Comparison of ENCODE assay signal across 8 cellular contexts in genomic region chr3:132535575-132536441, GRCh38.
DNase-seq lines count a peak whose midpoint lies in the region; ATAC-seq and TF ChIP-seq lines count a peak whose summit lies in the region.

No MANE protein-coding gene starts in this region.

- TF ChIP-seq CTCF in Panc1 (IDR thresholded peaks at IDR 0.05) (peak; percentile 84), foreskin keratinocyte (conservative IDR thresholded peaks at IDR 0.05) (peak; percentile 79), omental fat pad (IDR thresholded peaks at IDR 0.05) (no peak), upper lobe of right lung (IDR thresholded peaks at IDR 0.05) (peak; percentile 64)

- peaks cover 84% of the 10 kb centered on the region for H3K36me3 Mint-ChIP-seq in activated T-helper 17 cell treated with anti-CD3 and anti-CD28 coated beads, Interleukin-2, amount 50 U/mL, for 72 hours (ENCODE audit: low read depth)

- POLR2A ChIA-PET in Panc1 (lab: Charles Lee) = no interaction called here

- intact Hi-C loops in Panc1 (cut with micrococcal nuclease; ENCODE audit: unreplicated experiment) = loop anchor here (1.0 kb wide), 1 partner anchor 106 kb away; no protein-coding TSS in a partner anchor
- intact Hi-C loops in upper lobe of right lung (cut with DNase I) = no loop called here

- H3K4me1 Mint-ChIP-seq in activated T-helper 17 cell treated with anti-CD3 and anti-CD28 coated beads, Interleukin-2, amount 50 U/mL, for 72 hours = peaks cover 8% of the 10 kb centered on the region

- no peaks in the 10 kb centered on the region for H3K27me3 ChIP-seq in Panc1 (ENCODE audit: control insufficient read depth, insufficient read depth, low read length)
- no peaks in the 10 kb centered on the region for H3K27me3 ChIP-seq in foreskin keratinocyte
- H3K27me3 ChIP-seq in upper lobe of right lung = no peaks in the 10 kb centered on the region

- CTCF ChIA-PET in Panc1 (lab: Charles Lee) = interaction anchor here (0.8 to 1.1 kb wide), 5 partner anchors 10 to 108 kb away, joined by 3 to 13 read pairs (median 5); no protein-coding TSS in a partner anchor

- DNase-seq in GM04504 (ENCODE audit: low read depth) (peak; percentile 70), HuH-7 (ENCODE audit: low spot score) (peak; percentile 48), Panc1 (ENCODE audit: low read depth, low spot score) (peak; percentile 53), foreskin keratinocyte (peak; percentile 30 to 56), omental fat pad (ENCODE audit: low spot score) (no peak), upper lobe of right lung (no peak)

- peaks cover 23% of the 10 kb centered on the region for H3K36me3 ChIP-seq in Panc1 (ENCODE audit: control insufficient read depth, insufficient read depth, low read length)
- peaks cover 76% of the 10 kb centered on the region for H3K36me3 ChIP-seq in upper lobe of right lung

- H3K4me1 ChIP-seq in Panc1 (ENCODE audit: control insufficient read depth, insufficient read depth, low read length) (no peaks in the 10 kb centered on the region), foreskin keratinocyte (no peaks in the 10 kb centered on the region), upper lobe of right lung (no peaks in the 10 kb centered on the region)

- BruUV-seq in Panc1 (replicated peaks; lab: Mats Ljungman, UMichigan) = no TSS peak

- H3K27ac ChIP-seq in Panc1 (ENCODE audit: low read length) (no peak overlapping the region), foreskin keratinocyte (no peak overlapping the region), upper lobe of right lung (no peak overlapping the region)

- in situ Hi-C loops in Panc1 (cut with HindIII; ENCODE audit: low pct_unique_long_range_greater_than_20kb, low sequenced_read_pairs) = no loop called here

- no peaks in the 10 kb centered on the region for H3K9me3 Mint-ChIP-seq in activated T-helper 17 cell treated with anti-CD3 and anti-CD28 coated beads, Interleukin-2, amount 50 U/mL, for 72 hours

- H3K4me3 ChIP-seq in Panc1 (ENCODE audit: low read depth in 2 of 2, low read length in 2 of 2) (no peak overlapping the region), upper lobe of right lung (no peak overlapping the region)

- no peaks in the 10 kb centered on the region for H3K9me3 ChIP-seq in Panc1 (ENCODE audit: control insufficient read depth, insufficient read depth, low read depth, low read length)
- no peaks in the 10 kb centered on the region for H3K9me3 ChIP-seq in upper lobe of right lung

- H3K27ac Mint-ChIP-seq in activated T-helper 17 cell treated with anti-CD3 and anti-CD28 coated beads, Interleukin-2, amount 50 U/mL, for 72 hours = peak overlapping the region; percentile 52

- ATAC-seq in Panc1 (peak; percentile 82), foreskin keratinocyte (peak; percentile 88), omental fat pad (ENCODE audit: low FRiP score) (peak; percentile 58), upper lobe of right lung (peak; percentile 88), HG02678 (IDR thresholded peaks at IDR 0.05; ENCODE audit: unreplicated experiment) (no peak)
- ATAC-seq in activated T-helper 17 cell treated with anti-CD3 and anti-CD28 coated beads, Interleukin-2, amount 50 U/mL, for 72 hours (replicated peaks) = peak; percentile 52

- no peaks in the 10 kb centered on the region for H3K27me3 Mint-ChIP-seq in activated T-helper 17 cell treated with anti-CD3 and anti-CD28 coated beads, Interleukin-2, amount 50 U/mL, for 72 hours

- peak overlapping the region; percentile 13 for H3K4me3 Mint-ChIP-seq in activated T-helper 17 cell treated with anti-CD3 and anti-CD28 coated beads, Interleukin-2, amount 50 U/mL, for 72 hours

Comparison
In these comparisons a context has a peak if more than half of its experiments do, and no peak if none do; other contexts are left out.
1. DNase-seq: peak in GM04504 (single experiment), HuH-7 (single experiment), Panc1 (single experiment) and foreskin keratinocyte (2 of 2); none in omental fat pad (single experiment) and upper lobe of right lung (single experiment).
2. CTCF ChIP-seq: peak in Panc1 (single experiment), foreskin keratinocyte (single experiment) and upper lobe of right lung (single experiment); none in omental fat pad (0 of 3).